ENCODE assay signal across 8 cellular contexts in the genomic region with DNA sequence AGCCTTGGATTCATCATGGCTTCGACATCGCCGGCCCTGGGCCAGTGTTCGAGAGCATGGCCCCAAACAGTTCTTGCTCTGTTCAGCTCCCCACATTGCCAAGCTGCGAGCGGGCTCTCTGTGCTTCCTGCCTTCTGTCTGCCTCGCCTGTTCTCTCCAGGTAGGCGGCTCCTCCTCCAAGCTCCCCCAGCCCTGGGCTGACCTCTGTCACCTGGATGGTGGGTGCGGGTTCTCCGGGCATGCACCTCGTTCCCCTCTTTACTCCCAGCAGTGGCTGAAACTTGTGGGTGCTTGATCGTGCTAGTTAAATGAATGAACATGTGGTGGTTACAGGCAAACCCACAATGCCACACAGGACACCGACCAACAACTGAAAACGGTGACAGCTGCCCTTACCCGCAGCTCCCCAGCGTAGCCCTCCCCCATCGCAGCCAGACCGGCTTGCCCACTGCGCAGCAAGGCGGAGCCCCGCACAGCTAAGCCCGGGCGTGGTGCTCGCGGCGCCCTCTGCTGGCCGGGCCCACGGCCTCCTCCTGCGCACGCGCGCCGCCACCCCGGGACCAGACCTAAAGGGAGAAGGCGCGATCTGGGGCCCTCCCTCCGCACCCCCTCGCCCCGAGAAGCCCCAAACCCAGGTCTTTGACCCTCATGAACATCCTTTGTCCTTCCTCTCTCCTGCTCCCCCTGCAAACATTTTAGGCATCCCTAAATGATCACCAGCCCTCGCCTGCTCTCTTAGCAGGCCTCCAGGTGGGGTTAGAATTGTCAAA. TPM values are rescaled to one million over a fixed set of nuclear protein-coding genes. Genes with fewer than 3 reads are reported as not detected.
DNase-seq lines count a peak whose midpoint lies in the region; ATAC-seq, FAIRE-seq and TF ChIP-seq lines count a peak whose summit lies in the region.

No MANE protein-coding gene starts in this region.

- intact Hi-C loops in left lung (cut with DNase I): loop anchor here in 1 of 2 donors (10.0 kb wide), 1 partner anchor 861 kb away; no protein-coding TSS in a partner anchor

- H3K4me1 ChIP-seq in left lung: peaks cover 11 to 42% of the 10 kb centered on the region in 2 donors

- peak overlapping the region; percentile 73 for H3K4me3 ChIP-seq in coronary artery
- H3K4me3 ChIP-seq in left lung: peak overlapping the region; percentile 39 to 44

- no peaks in the 10 kb centered on the region for H3K9me3 ChIP-seq in left lung

- no peaks in the 10 kb centered on the region for H3K27me3 ChIP-seq in left lung

- peak; percentile 86 to 91 for DNase-seq in AML-193 (lab: John Stamatoyannopoulos, UW)
- DNase-seq in GM19239 (ENCODE audit: insufficient read length, low spot score): peak; percentile 77
- DNase-seq in NCI-H510A (lab: John Stamatoyannopoulos, UW): peak; percentile 91
- peak; percentile 93 for DNase-seq in activated CD4-positive, alpha-beta T cell treated with anti-CD3 and anti-CD28 coated beads for 48 hours
- DNase-seq in coronary artery (ENCODE audit: low spot score): peak; percentile 90
- DNase-seq in left lung: peak; percentile 92 to 99
- peak; percentile 82 for DNase-seq in stimulated activated CD4-positive, alpha-beta T cell treated with anti-CD3 and anti-CD28 coated beads, Interleukin-2, amount 100 ng/mL, for 4 hours (ENCODE audit: low read depth)

- ATAC-seq in HG03439 (IDR thresholded peaks at IDR 0.05; ENCODE audit: unreplicated experiment) (peak; percentile 72), left lung (peak; percentile 92)

- FAIRE-seq in GM19239 (lab: Jason Lieb, UNC): peak; percentile 85

- no peaks in the 10 kb centered on the region for H3K36me3 ChIP-seq in left lung

- H3K27ac ChIP-seq in coronary artery: peak overlapping the region; percentile 45 to 76
- peak overlapping the region; percentile 81 to 88 for H3K27ac ChIP-seq in left lung

- peak; percentile 86 for TF ChIP-seq CTCF in coronary artery (IDR thresholded peaks at IDR 0.05)
- TF ChIP-seq CTCF in left lung (IDR thresholded peaks at IDR 0.05): peak; percentile 97

RNA-seq across cellular contexts. Expression of gene EIF1, which starts 22.9 kb away (rescaled TPM):
- total RNA-seq in left lung: 100 to 1,000 TPM; 728 to 773 TPM

RNA-seq across cellular contexts. Expression of gene KRT17, which starts 41.4 kb away (rescaled TPM):
- total RNA-seq in left lung: 10 to 100 TPM; 14.2 to 85.6 TPM

RNA-seq across cellular contexts. Expression of gene GAST, which starts 46.4 kb away (rescaled TPM):
- not detected for total RNA-seq in left lung

RNA-seq across cellular contexts. Expression of gene KRT16, which starts 53.2 kb away (rescaled TPM):
- 1 to 10 TPM in 1 of 2 donors, under 1 TPM in 1; 0.65 to 1.0 TPM for total RNA-seq in left lung

Comparison
In these comparisons a context has a peak if more than half of its experiments do, and no peak if none do; other contexts are left out.
1. Peak in every context shown above with its lines: DNase-seq, ATAC-seq, H3K4me3 ChIP-seq and H3K27ac ChIP-seq.